Comparison of ENCODE assay signal across 8 cellular contexts in genomic region chr20:36153754-36154695, GRCh38. TPM values are rescaled to one million over a fixed set of nuclear protein-coding genes. Genes with fewer than 3 reads are reported as not detected.
A peak's percentile ranks its signal among the peaks of the same experiment; 100 is the strongest.
DNase-seq lines count a peak whose midpoint lies in the region; ATAC-seq and TF ChIP-seq lines count a peak whose summit lies in the region.

No MANE protein-coding gene starts in this region.

- H3K4me3 Mint-ChIP-seq in mesothelial cell of epicardium: peak overlapping the region; percentile 64
- peak overlapping the region; percentile 46 to 71 for H3K4me3 Mint-ChIP-seq in stimulated activated naive CD8-positive, alpha-beta T cell treated with anti-CD3 and anti-CD28 coated beads, Interleukin-15, amount 100 ng/mL, for 72 hours

- no peaks in the 10 kb centered on the region for H3K9me3 Mint-ChIP-seq in mesothelial cell of epicardium
- H3K9me3 Mint-ChIP-seq in stimulated activated naive CD8-positive, alpha-beta T cell treated with anti-CD3 and anti-CD28 coated beads, Interleukin-15, amount 100 ng/mL, for 72 hours: no peaks in the 10 kb centered on the region

- H3K36me3 Mint-ChIP-seq in mesothelial cell of epicardium: no peaks in the 10 kb centered on the region

- DNase-seq in GM10266 (ENCODE audit: extremely low spot score): peak; percentile 69
- DNase-seq in NCI-H2107 treated with DMSO at 0.1 percent for 48 hours (lab: John Stamatoyannopoulos, UW; ENCODE audit: unreplicated experiment): peak; percentile 8
- peak; percentile 38 for DNase-seq in activated CD8-positive, alpha-beta memory T cell treated with anti-CD3 and anti-CD28 coated beads, Interleukin-2, amount 50 U/mL, for 4 hours
- peak in 1 of 2 experiments; percentile 69 for DNase-seq in mesothelial cell of epicardium (ENCODE audit: low spot score in 2 of 2, unreplicated experiment in 2 of 2)
- DNase-seq in stimulated activated naive CD8-positive, alpha-beta T cell treated with anti-CD3 and anti-CD28 coated beads, Interleukin-15, amount 100 ng/mL, for 72 hours: peak; percentile 20 to 27
- DNase-seq in activated CD4-positive, CD25-positive, alpha-beta regulatory T cell treated with anti-CD3 and anti-CD28 coated beads, Interleukin-2, amount 50 U/mL, for 72 hours: no peak

- no peak overlapping the region for H3K27ac Mint-ChIP-seq in mesothelial cell of epicardium
- no peak overlapping the region for H3K27ac Mint-ChIP-seq in stimulated activated naive CD8-positive, alpha-beta T cell treated with anti-CD3 and anti-CD28 coated beads, Interleukin-15, amount 100 ng/mL, for 72 hours

- peak; percentile 82 for ATAC-seq in esophagus mucosa
- peak; percentile 70 for ATAC-seq in stimulated activated naive CD8-positive, alpha-beta T cell treated with anti-CD3 and anti-CD28 coated beads, Interleukin-15, amount 100 ng/mL, for 72 hours
- no peak for ATAC-seq in GM21529 (IDR thresholded peaks at IDR 0.05; ENCODE audit: unreplicated experiment)

- H3K4me1 Mint-ChIP-seq in mesothelial cell of epicardium: peaks cover 23% of the 10 kb centered on the region
- peaks cover 22% of the 10 kb centered on the region for H3K4me1 Mint-ChIP-seq in stimulated activated naive CD8-positive, alpha-beta T cell treated with anti-CD3 and anti-CD28 coated beads, Interleukin-15, amount 100 ng/mL, for 72 hours

- no peak for TF ChIP-seq CTCF in GM10266 (IDR thresholded peaks at IDR 0.05; ENCODE audit: control insufficient read depth, insufficient read depth, low read depth, missing control alignments)
- no peak for TF ChIP-seq CTCF in mesothelial cell of epicardium (IDR thresholded peaks at IDR 0.05; ENCODE audit: unreplicated experiment)

- no peaks in the 10 kb centered on the region for H3K27me3 Mint-ChIP-seq in mesothelial cell of epicardium (ENCODE audit: low read depth)
- peaks cover 20% of the 10 kb centered on the region for H3K27me3 Mint-ChIP-seq in stimulated activated naive CD8-positive, alpha-beta T cell treated with anti-CD3 and anti-CD28 coated beads, Interleukin-15, amount 100 ng/mL, for 72 hours

RNA-seq across cellular contexts. Expression of gene EPB41L1, which starts 0.5 kb away (rescaled TPM):
- 95.6 TPM for total RNA-seq in esophagus mucosa
- 42.8 to 44.3 TPM (median 43.1 TPM) in 3 replicates for total RNA-seq in mesothelial cell of epicardium
